ENCODE assay signal across 1 cellular context in the genomic region with DNA sequence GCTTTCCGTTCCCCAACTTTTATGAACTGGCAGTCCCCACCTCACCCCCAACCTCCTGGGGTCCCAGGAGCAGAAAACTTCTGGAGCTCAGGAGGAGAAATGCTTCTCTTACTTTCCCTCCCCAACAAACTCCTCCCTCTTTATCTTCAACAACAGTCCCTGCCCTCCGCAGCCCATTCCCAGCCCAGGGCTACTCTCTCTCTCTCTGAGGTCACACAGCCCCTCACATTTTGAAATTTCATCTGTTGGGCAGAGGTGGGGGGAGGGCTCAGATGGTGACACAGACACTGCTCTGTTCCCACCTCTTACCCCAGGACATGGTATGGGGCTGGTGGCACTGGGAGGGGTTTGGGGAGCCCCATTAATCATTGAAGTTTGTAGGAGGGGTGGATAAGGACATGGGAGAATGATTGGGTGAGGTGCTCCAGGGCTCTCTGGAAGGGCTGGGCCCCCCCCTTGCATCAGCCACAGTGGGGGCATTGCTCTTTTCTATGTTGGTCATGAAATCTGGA.
TF ChIP-seq lines count a peak whose summit lies in the region.

No MANE protein-coding gene starts in this region.

TF ChIP-seq in K562, 482 proteins besides CTCF, POLR2A, EP300 and RAD21 (continued from another document and continues in another):
- TF ChIP-seq RCOR1 (IDR thresholded peaks at IDR 0.05; ENCODE audit: borderline replicate concordance in 1 of 2, low read depth in 2 of 2, low read length in 2 of 2) = peak; percentile 31 to 68; a peak in 2 of 4 replicates
- peak; percentile 93 for TF ChIP-seq BRD9 (IDR thresholded peaks at IDR 0.05; ENCODE audit: low read depth, partially characterized antibody)
- TF ChIP-seq, protein P1, sequence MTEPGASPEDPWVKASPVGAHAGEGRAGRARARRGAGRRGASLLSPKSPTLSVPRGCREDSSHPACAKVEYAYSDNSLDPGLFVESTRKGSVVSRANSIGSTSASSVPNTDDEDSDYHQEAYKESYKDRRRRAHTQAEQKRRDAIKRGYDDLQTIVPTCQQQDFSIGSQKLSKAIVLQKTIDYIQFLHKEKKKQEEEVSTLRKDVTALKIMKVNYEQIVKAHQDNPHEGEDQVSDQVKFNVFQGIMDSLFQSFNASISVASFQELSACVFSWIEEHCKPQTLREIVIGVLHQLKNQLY (CRISPR knock-in tag; conservative IDR thresholded peaks at IDR 0.05) = no peak
- no peak for TF ChIP-seq HDAC6 (IDR thresholded peaks at IDR 0.05; ENCODE audit: low read depth, low read length)
- TF ChIP-seq NEUROD1 (IDR thresholded peaks at IDR 0.05; ENCODE audit: borderline replicate concordance, low read depth, low read length, partially characterized antibody) = peak; percentile 59
- TF ChIP-seq TRIM24 (IDR thresholded peaks at IDR 0.05) = 0 out of 4 replicates have a peak, but pooled peaks of 1 of the 2 experiments have one; percentile 38
- no peak for TF ChIP-seq PYGO2 (tag; IDR thresholded peaks at IDR 0.05)
- TF ChIP-seq, protein P2, sequence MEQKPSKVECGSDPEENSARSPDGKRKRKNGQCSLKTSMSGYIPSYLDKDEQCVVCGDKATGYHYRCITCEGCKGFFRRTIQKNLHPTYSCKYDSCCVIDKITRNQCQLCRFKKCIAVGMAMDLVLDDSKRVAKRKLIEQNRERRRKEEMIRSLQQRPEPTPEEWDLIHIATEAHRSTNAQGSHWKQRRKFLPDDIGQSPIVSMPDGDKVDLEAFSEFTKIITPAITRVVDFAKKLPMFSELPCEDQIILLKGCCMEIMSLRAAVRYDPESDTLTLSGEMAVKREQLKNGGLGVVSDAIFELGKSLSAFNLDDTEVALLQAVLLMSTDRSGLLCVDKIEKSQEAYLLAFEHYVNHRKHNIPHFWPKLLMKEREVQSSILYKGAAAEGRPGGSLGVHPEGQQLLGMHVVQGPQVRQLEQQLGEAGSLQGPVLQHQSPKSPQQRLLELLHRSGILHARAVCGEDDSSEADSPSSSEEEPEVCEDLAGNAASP (IDR thresholded peaks at IDR 0.05) = no peak
- no peak for TF ChIP-seq TAF15 (IDR thresholded peaks at IDR 0.05; ENCODE audit: low read depth, low read length)
- TF ChIP-seq, protein P3, sequence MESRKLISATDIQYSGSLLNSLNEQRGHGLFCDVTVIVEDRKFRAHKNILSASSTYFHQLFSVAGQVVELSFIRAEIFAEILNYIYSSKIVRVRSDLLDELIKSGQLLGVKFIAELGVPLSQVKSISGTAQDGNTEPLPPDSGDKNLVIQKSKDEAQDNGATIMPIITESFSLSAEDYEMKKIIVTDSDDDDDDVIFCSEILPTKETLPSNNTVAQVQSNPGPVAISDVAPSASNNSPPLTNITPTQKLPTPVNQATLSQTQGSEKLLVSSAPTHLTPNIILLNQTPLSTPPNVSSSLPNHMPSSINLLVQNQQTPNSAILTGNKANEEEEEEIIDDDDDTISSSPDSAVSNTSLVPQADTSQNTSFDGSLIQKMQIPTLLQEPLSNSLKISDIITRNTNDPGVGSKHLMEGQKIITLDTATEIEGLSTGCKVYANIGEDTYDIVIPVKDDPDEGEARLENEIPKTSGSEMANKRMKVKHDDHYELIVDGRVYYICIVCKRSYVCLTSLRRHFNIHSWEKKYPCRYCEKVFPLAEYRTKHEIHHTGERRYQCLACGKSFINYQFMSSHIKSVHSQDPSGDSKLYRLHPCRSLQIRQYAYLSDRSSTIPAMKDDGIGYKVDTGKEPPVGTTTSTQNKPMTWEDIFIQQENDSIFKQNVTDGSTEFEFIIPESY (CRISPR knock-in tag; IDR thresholded peaks at IDR 0.05) = peak; percentile 22; the same call in 1 of the 2 replicates
- no peak for TF ChIP-seq ZNF766 (CRISPR knock-in tag; conservative IDR thresholded peaks at IDR 0.05)
- TF ChIP-seq, protein P4, sequence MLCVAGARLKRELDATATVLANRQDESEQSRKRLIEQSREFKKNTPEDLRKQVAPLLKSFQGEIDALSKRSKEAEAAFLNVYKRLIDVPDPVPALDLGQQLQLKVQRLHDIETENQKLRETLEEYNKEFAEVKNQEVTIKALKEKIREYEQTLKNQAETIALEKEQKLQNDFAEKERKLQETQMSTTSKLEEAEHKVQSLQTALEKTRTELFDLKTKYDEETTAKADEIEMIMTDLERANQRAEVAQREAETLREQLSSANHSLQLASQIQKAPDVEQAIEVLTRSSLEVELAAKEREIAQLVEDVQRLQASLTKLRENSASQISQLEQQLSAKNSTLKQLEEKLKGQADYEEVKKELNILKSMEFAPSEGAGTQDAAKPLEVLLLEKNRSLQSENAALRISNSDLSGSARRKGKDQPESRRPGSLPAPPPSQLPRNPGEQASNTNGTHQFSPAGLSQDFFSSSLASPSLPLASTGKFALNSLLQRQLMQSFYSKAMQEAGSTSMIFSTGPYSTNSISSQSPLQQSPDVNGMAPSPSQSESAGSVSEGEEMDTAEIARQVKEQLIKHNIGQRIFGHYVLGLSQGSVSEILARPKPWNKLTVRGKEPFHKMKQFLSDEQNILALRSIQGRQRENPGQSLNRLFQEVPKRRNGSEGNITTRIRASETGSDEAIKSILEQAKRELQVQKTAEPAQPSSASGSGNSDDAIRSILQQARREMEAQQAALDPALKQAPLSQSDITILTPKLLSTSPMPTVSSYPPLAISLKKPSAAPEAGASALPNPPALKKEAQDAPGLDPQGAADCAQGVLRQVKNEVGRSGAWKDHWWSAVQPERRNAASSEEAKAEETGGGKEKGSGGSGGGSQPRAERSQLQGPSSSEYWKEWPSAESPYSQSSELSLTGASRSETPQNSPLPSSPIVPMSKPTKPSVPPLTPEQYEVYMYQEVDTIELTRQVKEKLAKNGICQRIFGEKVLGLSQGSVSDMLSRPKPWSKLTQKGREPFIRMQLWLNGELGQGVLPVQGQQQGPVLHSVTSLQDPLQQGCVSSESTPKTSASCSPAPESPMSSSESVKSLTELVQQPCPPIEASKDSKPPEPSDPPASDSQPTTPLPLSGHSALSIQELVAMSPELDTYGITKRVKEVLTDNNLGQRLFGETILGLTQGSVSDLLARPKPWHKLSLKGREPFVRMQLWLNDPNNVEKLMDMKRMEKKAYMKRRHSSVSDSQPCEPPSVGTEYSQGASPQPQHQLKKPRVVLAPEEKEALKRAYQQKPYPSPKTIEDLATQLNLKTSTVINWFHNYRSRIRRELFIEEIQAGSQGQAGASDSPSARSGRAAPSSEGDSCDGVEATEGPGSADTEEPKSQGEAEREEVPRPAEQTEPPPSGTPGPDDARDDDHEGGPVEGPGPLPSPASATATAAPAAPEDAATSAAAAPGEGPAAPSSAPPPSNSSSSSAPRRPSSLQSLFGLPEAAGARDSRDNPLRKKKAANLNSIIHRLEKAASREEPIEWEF (CRISPR knock-in tag; IDR thresholded peaks at IDR 0.05) = no peak
- TF ChIP-seq, protein P5, sequence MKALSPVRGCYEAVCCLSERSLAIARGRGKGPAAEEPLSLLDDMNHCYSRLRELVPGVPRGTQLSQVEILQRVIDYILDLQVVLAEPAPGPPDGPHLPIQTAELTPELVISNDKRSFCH (CRISPR knock-in tag; IDR thresholded peaks at IDR 0.05) = no peak
- TF ChIP-seq, protein P5 (tag; IDR thresholded peaks at IDR 0.05) = peak; percentile 57; the same call in 1 of the 2 replicates
- no peak for TF ChIP-seq CBX8 (IDR thresholded peaks at IDR 0.05; ENCODE audit: borderline replicate concordance, extremely low read depth, low read depth, low read length, poor library complexity, severe bottlenecking)
- TF ChIP-seq, protein P6, sequence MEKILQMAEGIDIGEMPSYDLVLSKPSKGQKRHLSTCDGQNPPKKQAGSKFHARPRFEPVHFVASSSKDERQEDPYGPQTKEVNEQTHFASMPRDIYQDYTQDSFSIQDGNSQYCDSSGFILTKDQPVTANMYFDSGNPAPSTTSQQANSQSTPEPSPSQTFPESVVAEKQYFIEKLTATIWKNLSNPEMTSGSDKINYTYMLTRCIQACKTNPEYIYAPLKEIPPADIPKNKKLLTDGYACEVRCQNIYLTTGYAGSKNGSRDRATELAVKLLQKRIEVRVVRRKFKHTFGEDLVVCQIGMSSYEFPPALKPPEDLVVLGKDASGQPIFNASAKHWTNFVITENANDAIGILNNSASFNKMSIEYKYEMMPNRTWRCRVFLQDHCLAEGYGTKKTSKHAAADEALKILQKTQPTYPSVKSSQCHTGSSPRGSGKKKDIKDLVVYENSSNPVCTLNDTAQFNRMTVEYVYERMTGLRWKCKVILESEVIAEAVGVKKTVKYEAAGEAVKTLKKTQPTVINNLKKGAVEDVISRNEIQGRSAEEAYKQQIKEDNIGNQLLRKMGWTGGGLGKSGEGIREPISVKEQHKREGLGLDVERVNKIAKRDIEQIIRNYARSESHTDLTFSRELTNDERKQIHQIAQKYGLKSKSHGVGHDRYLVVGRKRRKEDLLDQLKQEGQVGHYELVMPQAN (IDR thresholded peaks at IDR 0.05; ENCODE audit: borderline replicate concordance) = no peak
- no peak for TF ChIP-seq MBD2 (IDR thresholded peaks at IDR 0.05; ENCODE audit: borderline replicate concordance, low read depth)
- TF ChIP-seq NFYB (IDR thresholded peaks at IDR 0.05; ENCODE audit: extremely low read depth, insufficient read length) = no peak
- TF ChIP-seq TBP (optimal IDR thresholded peaks at IDR 0.05; ENCODE audit: low read depth, low read length) = peak; percentile 41
- TF ChIP-seq FOXM1 (IDR thresholded peaks at IDR 0.05; ENCODE audit: low read depth) = 0 out of 2 replicates have a peak, but pooled peaks have one; percentile 44
- TF ChIP-seq FOXM1 (CRISPR knock-in tag; IDR thresholded peaks at IDR 0.05; ENCODE audit: low read depth) = no peak
- TF ChIP-seq, protein P7, sequence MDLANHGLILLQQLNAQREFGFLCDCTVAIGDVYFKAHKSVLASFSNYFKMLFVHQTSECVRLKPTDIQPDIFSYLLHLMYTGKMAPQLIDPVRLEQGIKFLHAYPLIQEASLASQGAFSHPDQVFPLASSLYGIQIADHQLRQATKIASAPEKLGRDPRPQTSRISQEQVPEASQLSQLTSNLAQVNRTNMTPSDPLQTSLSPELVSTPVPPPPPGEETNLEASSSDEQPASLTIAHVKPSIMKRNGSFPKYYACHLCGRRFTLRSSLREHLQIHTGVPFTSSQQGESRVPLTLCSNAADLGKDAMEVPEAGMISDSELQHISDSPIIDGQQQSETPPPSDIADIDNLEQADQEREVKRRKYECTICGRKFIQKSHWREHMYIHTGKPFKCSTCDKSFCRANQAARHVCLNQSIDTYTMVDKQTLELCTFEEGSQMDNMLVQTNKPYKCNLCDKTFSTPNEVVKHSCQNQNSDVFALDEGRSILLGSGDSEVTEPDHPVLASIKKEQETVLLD (IDR thresholded peaks at IDR 0.05) = no peak
- no peak for TF ChIP-seq ZBED1 (IDR thresholded peaks at IDR 0.05)
- TF ChIP-seq BCL6 (CRISPR knock-in tag; IDR thresholded peaks at IDR 0.05) = no peak
- TF ChIP-seq, protein P8, sequence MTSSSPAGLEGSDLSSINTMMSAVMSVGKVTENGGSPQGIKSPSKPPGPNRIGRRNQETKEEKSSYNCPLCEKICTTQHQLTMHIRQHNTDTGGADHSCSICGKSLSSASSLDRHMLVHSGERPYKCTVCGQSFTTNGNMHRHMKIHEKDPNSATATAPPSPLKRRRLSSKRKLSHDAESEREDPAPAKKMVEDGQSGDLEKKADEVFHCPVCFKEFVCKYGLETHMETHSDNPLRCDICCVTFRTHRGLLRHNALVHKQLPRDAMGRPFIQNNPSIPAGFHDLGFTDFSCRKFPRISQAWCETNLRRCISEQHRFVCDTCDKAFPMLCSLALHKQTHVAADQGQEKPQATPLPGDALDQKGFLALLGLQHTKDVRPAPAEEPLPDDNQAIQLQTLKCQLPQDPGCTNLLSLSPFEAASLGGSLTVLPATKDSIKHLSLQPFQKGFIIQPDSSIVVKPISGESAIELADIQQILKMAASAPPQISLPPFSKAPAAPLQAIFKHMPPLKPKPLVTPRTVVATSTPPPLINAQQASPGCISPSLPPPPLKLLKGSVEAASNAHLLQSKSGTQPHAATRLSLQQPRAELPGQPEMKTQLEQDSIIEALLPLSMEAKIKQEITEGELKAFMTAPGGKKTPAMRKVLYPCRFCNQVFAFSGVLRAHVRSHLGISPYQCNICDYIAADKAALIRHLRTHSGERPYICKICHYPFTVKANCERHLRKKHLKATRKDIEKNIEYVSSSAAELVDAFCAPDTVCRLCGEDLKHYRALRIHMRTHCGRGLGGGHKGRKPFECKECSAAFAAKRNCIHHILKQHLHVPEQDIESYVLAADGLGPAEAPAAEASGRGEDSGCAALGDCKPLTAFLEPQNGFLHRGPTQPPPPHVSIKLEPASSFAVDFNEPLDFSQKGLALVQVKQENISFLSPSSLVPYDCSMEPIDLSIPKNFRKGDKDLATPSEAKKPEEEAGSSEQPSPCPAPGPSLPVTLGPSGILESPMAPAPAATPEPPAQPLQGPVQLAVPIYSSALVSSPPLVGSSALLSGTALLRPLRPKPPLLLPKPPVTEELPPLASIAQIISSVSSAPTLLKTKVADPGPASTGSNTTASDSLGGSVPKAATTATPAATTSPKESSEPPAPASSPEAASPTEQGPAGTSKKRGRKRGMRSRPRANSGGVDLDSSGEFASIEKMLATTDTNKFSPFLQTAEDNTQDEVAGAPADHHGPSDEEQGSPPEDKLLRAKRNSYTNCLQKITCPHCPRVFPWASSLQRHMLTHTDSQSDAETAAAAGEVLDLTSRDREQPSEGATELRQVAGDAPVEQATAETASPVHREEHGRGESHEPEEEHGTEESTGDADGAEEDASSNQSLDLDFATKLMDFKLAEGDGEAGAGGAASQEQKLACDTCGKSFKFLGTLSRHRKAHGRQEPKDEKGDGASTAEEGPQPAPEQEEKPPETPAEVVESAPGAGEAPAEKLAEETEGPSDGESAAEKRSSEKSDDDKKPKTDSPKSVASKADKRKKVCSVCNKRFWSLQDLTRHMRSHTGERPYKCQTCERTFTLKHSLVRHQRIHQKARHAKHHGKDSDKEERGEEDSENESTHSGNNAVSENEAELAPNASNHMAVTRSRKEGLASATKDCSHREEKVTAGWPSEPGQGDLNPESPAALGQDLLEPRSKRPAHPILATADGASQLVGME (CRISPR knock-in tag; IDR thresholded peaks at IDR 0.05) = no peak
- 0 out of 2 replicates have a peak, but pooled peaks have one; percentile 52 for TF ChIP-seq GTF2E2 (tag; IDR thresholded peaks at IDR 0.05)
- TF ChIP-seq ZBTB7A (IDR thresholded peaks at IDR 0.05; ENCODE audit: borderline replicate concordance, control insufficient read depth, low read depth, low read length) = peak; percentile 82; the same call in 1 of the 2 replicates
- TF ChIP-seq SMARCA5 (IDR thresholded peaks at IDR 0.05) = peak; percentile 95
- TF ChIP-seq POLR3G (IDR thresholded peaks at IDR 0.05; ENCODE audit: extremely low read depth, insufficient read length, insufficient replicate concordance) = no peak
- TF ChIP-seq JUND (IDR thresholded peaks at IDR 0.05; ENCODE audit: borderline replicate concordance, low read depth, low read length) = peak; percentile 40; the same call in 1 of the 2 replicates
- TF ChIP-seq JUND (tag; IDR thresholded peaks at IDR 0.05; ENCODE audit: borderline replicate concordance, low read depth, low read length) = peak; percentile 66; the same call in 1 of the 3 replicates
- TF ChIP-seq NR2C2 (CRISPR knock-in tag; IDR thresholded peaks at IDR 0.05) = no peak
- 0 out of 2 replicates have a peak, but pooled peaks have one; percentile 24 for TF ChIP-seq NR2C2 (tag; IDR thresholded peaks at IDR 0.05)
- TF ChIP-seq, protein P9, sequence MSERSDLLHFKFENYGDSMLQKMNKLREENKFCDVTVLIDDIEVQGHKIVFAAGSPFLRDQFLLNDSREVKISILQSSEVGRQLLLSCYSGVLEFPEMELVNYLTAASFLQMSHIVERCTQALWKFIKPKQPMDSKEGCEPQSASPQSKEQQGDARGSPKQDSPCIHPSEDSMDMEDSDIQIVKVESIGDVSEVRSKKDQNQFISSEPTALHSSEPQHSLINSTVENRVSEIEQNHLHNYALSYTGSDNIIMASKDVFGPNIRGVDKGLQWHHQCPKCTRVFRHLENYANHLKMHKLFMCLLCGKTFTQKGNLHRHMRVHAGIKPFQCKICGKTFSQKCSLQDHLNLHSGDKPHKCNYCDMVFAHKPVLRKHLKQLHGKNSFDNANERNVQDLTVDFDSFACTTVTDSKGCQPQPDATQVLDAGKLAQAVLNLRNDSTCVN (CRISPR knock-in tag; IDR thresholded peaks at IDR 0.05) = 0 out of 2 replicates have a peak, but pooled peaks have one; percentile 9
- TF ChIP-seq NFATC3 (IDR thresholded peaks at IDR 0.05) = 0 out of 2 replicates have a peak, but pooled peaks have one; percentile 20
